ENCODE assay signal across 17 cellular contexts in the genomic region with DNA sequence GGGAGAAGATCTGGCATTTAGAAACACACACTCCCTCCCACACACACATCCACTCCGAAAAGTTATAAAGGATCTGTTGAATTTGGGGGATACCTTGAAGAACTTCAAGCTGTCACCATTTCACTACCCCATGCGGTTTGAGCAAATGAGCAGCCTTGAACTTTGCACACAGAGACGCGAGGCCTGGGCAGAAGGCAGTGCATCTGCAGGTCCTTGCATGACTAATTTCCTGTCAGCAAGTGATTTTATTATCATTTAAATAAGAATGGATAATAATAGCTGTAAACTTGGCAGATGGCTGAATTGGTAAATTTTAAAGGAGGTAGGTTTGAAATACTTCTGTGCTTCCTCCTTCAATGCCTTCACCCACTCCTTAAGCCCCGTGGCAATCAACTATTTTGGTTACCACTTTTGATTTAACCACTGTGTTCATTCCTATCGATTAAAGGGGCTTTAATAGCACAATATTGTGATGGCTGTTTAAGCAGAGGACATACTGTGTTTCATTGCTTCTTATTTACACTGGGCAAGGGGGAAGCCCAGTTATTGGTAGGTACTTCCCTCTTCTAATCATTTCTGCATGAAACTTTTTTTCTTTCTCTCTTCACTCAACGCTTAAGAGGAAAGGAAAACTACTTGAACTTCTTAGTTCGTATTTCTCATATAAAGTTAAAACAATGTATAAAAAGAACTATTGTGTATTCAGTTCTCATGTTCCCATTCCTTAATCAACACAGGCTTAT.
DNase-seq lines count a peak whose midpoint lies in the region; ATAC-seq and TF ChIP-seq lines count a peak whose summit lies in the region.
"Had no signal": no experiment of that assay in that cellular context is flagged by ENCODE, and none has a peak within 500 bp of the region (broad histone marks: within the 10 kb centered on the region; RNA-seq: fewer than 3 reads in every experiment).

No MANE protein-coding gene starts in this region.

- no peak overlapping the region for H3K4me2 ChIP-seq in PC-9
- H3K4me2 ChIP-seq: hepatocyte had no signal

- no peaks in the 10 kb centered on the region for H4K20me1 ChIP-seq in PC-9 (ENCODE audit: insufficient read depth)

- intact Hi-C loops in A673 (cut with micrococcal nuclease; ENCODE audit: unreplicated experiment) (loop anchor here (10.0 kb wide), 1 partner anchor 103 kb away; the partner anchor contains the start of gene ROBO2), PC-9 (cut with micrococcal nuclease; ENCODE audit: unreplicated experiment) (no loop called here), tibial artery (cut with DNase I; ENCODE audit: low total_unique reads) (no loop called here)

- TF ChIP-seq CTCF in A673 (conservative IDR thresholded peaks at IDR 0.05; ENCODE audit: low read depth, low read length), result no peak
- no peak for TF ChIP-seq CTCF in WTC11 (IDR thresholded peaks at IDR 0.05)
- no peak for TF ChIP-seq CTCF in foreskin keratinocyte (conservative IDR thresholded peaks at IDR 0.05)
- no peak for TF ChIP-seq CTCF in PC-9 (conservative IDR thresholded peaks at IDR 0.05)
- no peak for TF ChIP-seq CTCF in tibial artery (IDR thresholded peaks at IDR 0.05)

- 26% methylated on average over 5 of the region's 8 CpGs for WGBS in HUES64

- H3K27me3 Mint-ChIP-seq in WTC11 (ENCODE audit: low read depth), result no peaks in the 10 kb centered on the region
- no peaks in the 10 kb centered on the region for H3K27me3 Mint-ChIP-seq in T-helper 17 cell
- H3K27me3 Mint-ChIP-seq: progenitor cell of endocrine pancreas had no signal

- no peak overlapping the region; the same call in 1 of the 2 replicates for H2AFZ ChIP-seq in PC-9
- H2AFZ ChIP-seq: hepatocyte had no signal

- no peaks in the 10 kb centered on the region for H3F3A ChIP-seq in PC-9 (ENCODE audit: insufficient read depth, low read depth)

- ATAC-seq in WTC11 (peak; percentile 80), foreskin keratinocyte (peak; percentile 86), HG02623 (IDR thresholded peaks at IDR 0.05; ENCODE audit: unreplicated experiment) (no peak), T-helper 17 cell (no peak)
- ATAC-seq: upper lobe of right lung had no signal

- peak overlapping the region; percentile 47 for H3K4me3 Mint-ChIP-seq in WTC11
- no peak overlapping the region for H3K4me3 Mint-ChIP-seq in T-helper 17 cell

- no peaks in the 10 kb centered on the region for H3K36me3 Mint-ChIP-seq in WTC11
- no peaks in the 10 kb centered on the region for H3K36me3 Mint-ChIP-seq in T-helper 17 cell (ENCODE audit: low read depth)

- no peaks in the 10 kb centered on the region for H3K9me2 ChIP-seq in PC-9 (ENCODE audit: insufficient read depth)

- H3K36me3 ChIP-seq in A673 (ENCODE audit: insufficient read depth, low read length, poor library complexity, severe bottlenecking) (no peaks in the 10 kb centered on the region), HUES64 (ENCODE audit: insufficient read depth, low read length) (no peaks in the 10 kb centered on the region), PC-9 (ENCODE audit: low read depth) (no peaks in the 10 kb centered on the region), tibial artery (no peaks in the 10 kb centered on the region)
- H3K36me3 ChIP-seq: esophagus muscularis mucosa, upper lobe of right lung had no signal

- no peaks in the 10 kb centered on the region for H3K27me3 ChIP-seq in A673 (replicated peaks; ENCODE audit: insufficient read depth, low read depth, low read length, poor library complexity)
- no peaks in the 10 kb centered on the region for H3K27me3 ChIP-seq in HUES64 (ENCODE audit: insufficient read depth, low read length)
- no peaks in the 10 kb centered on the region for H3K27me3 ChIP-seq in foreskin keratinocyte
- H3K27me3 ChIP-seq in PC-9 (ENCODE audit: insufficient read depth, low read depth), result no peaks in the 10 kb centered on the region
- no peaks in the 10 kb centered on the region for H3K27me3 ChIP-seq in tibial artery
- H3K27me3 ChIP-seq: esophagus muscularis mucosa, hepatocyte, upper lobe of right lung had no signal

- H3K27ac Mint-ChIP-seq in WTC11 (peak overlapping the region; percentile 82), T-helper 17 cell (no peak overlapping the region)
- H3K27ac Mint-ChIP-seq: progenitor cell of endocrine pancreas had no signal

- H3K9me3 ChIP-seq in A673 (ENCODE audit: low read depth, low read length, poor library complexity, severe bottlenecking), result no peaks in the 10 kb centered on the region
- H3K9me3 ChIP-seq in HUES64 (ENCODE audit: insufficient read depth, low read depth, low read length), result no peaks in the 10 kb centered on the region
- no peaks in the 10 kb centered on the region for H3K9me3 ChIP-seq in PC-9 (ENCODE audit: insufficient read depth, low read depth)
- H3K9me3 ChIP-seq in T-helper 17 cell (ENCODE audit: control insufficient read depth, low read length, poor library complexity, severe bottlenecking), result peaks cover 2% of the 10 kb centered on the region
- no peaks in the 10 kb centered on the region for H3K9me3 ChIP-seq in tibial artery
- H3K9me3 ChIP-seq: esophagus muscularis mucosa, upper lobe of right lung had no signal

- CTCF ChIA-PET in A673 (lab: Charles Lee), result no interaction called here
- CTCF ChIA-PET in WTC11 (lab: Charles Lee), result interaction anchor here (0.9 kb wide), 1 partner anchor 109 kb away, joined by 3 read pairs; no protein-coding TSS in a partner anchor
- CTCF ChIA-PET in PC-9 (lab: Charles Lee), result no interaction called here

- BruUV-seq in A673 (replicated peaks; lab: Mats Ljungman, UMichigan) (no TSS peak), PC-9 (replicated peaks; lab: Mats Ljungman, UMichigan) (no TSS peak)

- POLR2A ChIA-PET in A673 (lab: Charles Lee; ENCODE audit: low non-redundant PET), result no interaction called here
- POLR2A ChIA-PET in WTC11 (lab: Charles Lee), result no interaction called here
- POLR2A ChIA-PET in PC-9 (lab: Charles Lee; ENCODE audit: unreplicated experiment), result no interaction called here

- H3K79me2 ChIP-seq in PC-9 (ENCODE audit: low read depth), result no peaks in the 10 kb centered on the region
- H3K79me2 ChIP-seq: hepatocyte had no signal

- peaks cover 57% of the 10 kb centered on the region for H3K4me1 Mint-ChIP-seq in WTC11
- no peaks in the 10 kb centered on the region for H3K4me1 Mint-ChIP-seq in T-helper 17 cell

- H3K4me1 ChIP-seq in A673 (ENCODE audit: insufficient read depth, low read length, poor library complexity, severe bottlenecking), result peaks cover 32% of the 10 kb centered on the region
- H3K4me1 ChIP-seq in HUES64 (ENCODE audit: insufficient read depth, low read length), result peaks cover 32% of the 10 kb centered on the region
- peaks cover 10% of the 10 kb centered on the region for H3K4me1 ChIP-seq in foreskin keratinocyte
- no peaks in the 10 kb centered on the region for H3K4me1 ChIP-seq in PC-9 (replicated peaks; ENCODE audit: insufficient read depth)
- no peaks in the 10 kb centered on the region for H3K4me1 ChIP-seq in tibial artery
- H3K4me1 ChIP-seq: esophagus muscularis mucosa, upper lobe of right lung had no signal

- H3K27ac ChIP-seq in A673 (ENCODE audit: low read depth, low read length, poor library complexity, severe bottlenecking) (no peak overlapping the region), HUES64 (ENCODE audit: low read depth, low read length) (peak overlapping the region; percentile 55; the same call in 1 of the 2 replicates), foreskin keratinocyte (no peak overlapping the region), PC-9 (no peak overlapping the region), tibial artery (no peak overlapping the region)
- H3K27ac ChIP-seq: esophagus muscularis mucosa, hepatocyte, upper lobe of right lung had no signal

- H3K4me3 ChIP-seq in A673 (ENCODE audit: low read depth, low read length, poor library complexity, severe bottlenecking), result no peak overlapping the region
- H3K4me3 ChIP-seq in HUES64 (ENCODE audit: low read length), result no peak overlapping the region; the same call in 1 of the 2 replicates
- no peak overlapping the region for H3K4me3 ChIP-seq in PC-9
- H3K4me3 ChIP-seq in tibial artery, result no peak overlapping the region
- H3K4me3 ChIP-seq: esophagus muscularis mucosa, hepatocyte, upper lobe of right lung had no signal

- no peak overlapping the region for H3K9ac ChIP-seq in HUES64 (ENCODE audit: low read depth, low read length)

- H3K9me3 Mint-ChIP-seq in WTC11, result no peaks in the 10 kb centered on the region

- DNase-seq in A673 (ENCODE audit: low spot score), result peak; percentile 82
- DNase-seq in WTC11 (ENCODE audit: low spot score), result peak; percentile 24
- peak; percentile 8 to 45 for DNase-seq in foreskin keratinocyte
- DNase-seq in PC-9, result no peak
- no peak for DNase-seq in T-helper 17 cell
- DNase-seq in tibial artery, result no peak
- DNase-seq: ACHN; amniotic stem cell; cortex of kidney; NCI-H1105; stimulated activated naive CD4-positive, alpha-beta T cell; upper lobe of right lung had no signal

TF ChIP-seq in WTC11, 78 proteins besides CTCF, POLR2A, EP300 and RAD21 (continues in another document):
- TF ChIP-seq ZNF532 (CRISPR knock-in tag; IDR thresholded peaks at IDR 0.05; ENCODE audit: borderline replicate concordance), result no peak
- no peak for TF ChIP-seq TP53 (CRISPR knock-in tag; IDR thresholded peaks at IDR 0.05)

Comparison
In these comparisons a context has a peak if more than half of its experiments do, and no peak if none do; other contexts are left out.
1. DNase-seq: peak in A673 (single experiment), WTC11 (single experiment) and foreskin keratinocyte (2 of 2); none in PC-9 (0 of 2), T-helper 17 cell (0 of 3) and tibial artery (0 of 2).
2. ATAC-seq: peak in WTC11 (single experiment) and foreskin keratinocyte (single experiment); none in HG02623 (single experiment) and T-helper 17 cell (single experiment).